8 cellular contexts compared by ENCODE assay signal in genomic region chr15:60392986-60393811, GRCh38. TPM values are rescaled to one million over a fixed set of nuclear protein-coding genes. Genes with fewer than 3 reads are reported as not detected.
DNase-seq lines count a peak whose midpoint lies in the region; ATAC-seq lines count a peak whose summit lies in the region.

No MANE protein-coding gene starts in this region.

- peaks cover 83% of the 10 kb centered on the region for H3K4me1 Mint-ChIP-seq in activated T-cell treated with anti-CD3 and anti-CD28 coated beads, Interleukin-2, amount 50 U/mL, for 24 hours (ENCODE audit: low read depth)

- H3K9me3 ChIP-seq in mesodermal cell (ENCODE audit: control insufficient read depth, low read length): no peaks in the 10 kb centered on the region

- no peaks in the 10 kb centered on the region for H3K9me3 Mint-ChIP-seq in activated T-cell treated with anti-CD3 and anti-CD28 coated beads, Interleukin-2, amount 50 U/mL, for 24 hours

- H3K36me3 Mint-ChIP-seq in activated T-cell treated with anti-CD3 and anti-CD28 coated beads, Interleukin-2, amount 50 U/mL, for 24 hours (ENCODE audit: low read depth): peaks cover 44% of the 10 kb centered on the region

- no peak overlapping the region for H3K4me3 ChIP-seq in mesodermal cell (ENCODE audit: extremely low read depth, insufficient read depth, low read length, poor library complexity, severe bottlenecking)

- H3K27me3 Mint-ChIP-seq in activated T-cell treated with anti-CD3 and anti-CD28 coated beads, Interleukin-2, amount 50 U/mL, for 24 hours: no peaks in the 10 kb centered on the region

- H3K27ac ChIP-seq in mesodermal cell (ENCODE audit: low read depth, low read length, severe bottlenecking): peak overlapping the region; percentile 97

- ATAC-seq in GM21528 (IDR thresholded peaks at IDR 0.05; ENCODE audit: low FRiP score, unreplicated experiment): no peak

- H3K4me3 Mint-ChIP-seq in activated T-cell treated with anti-CD3 and anti-CD28 coated beads, Interleukin-2, amount 50 U/mL, for 24 hours: peak overlapping the region; percentile 19

- H3K4me1 ChIP-seq in mesodermal cell (ENCODE audit: control insufficient read depth, insufficient read depth, low read length, poor library complexity, severe bottlenecking): peaks cover 59% of the 10 kb centered on the region

- peaks cover 55% of the 10 kb centered on the region for H3K36me3 ChIP-seq in mesodermal cell (ENCODE audit: control insufficient read depth, insufficient read depth, low read length)

- no peak for DNase-seq in activated T-cell treated with anti-CD3 and anti-CD28 coated beads, Interleukin-2, amount 50 U/mL, for 24 hours
- DNase-seq in activated T-cell treated with anti-CD3 and anti-CD28 coated beads, Interleukin-2, amount 50 U/mL, for 1 hour: no peak
- peak; percentile 99 for DNase-seq in NCI-H69 (lab: John Stamatoyannopoulos, UW)
- DNase-seq in dedifferentiated amniotic fluid mesenchymal stem cell (ENCODE audit: extremely low spot score): peak; percentile 95
- DNase-seq in SK-N-DZ (ENCODE audit: low spot score): no peak
- no peak for DNase-seq in KG1 (lab: John Stamatoyannopoulos, UW)

- H3K27ac Mint-ChIP-seq in activated T-cell treated with anti-CD3 and anti-CD28 coated beads, Interleukin-2, amount 50 U/mL, for 24 hours: peak overlapping the region; percentile 68

- WGBS in mesodermal cell (ENCODE audit: insufficient coverage in 2 of 2), 2 experiments: 75 to 78% methylated on average over 6 to 7 of the region's 9 CpGs

RNA-seq across cellular contexts. Expression of gene ANXA2, which starts 4.6 kb away (rescaled TPM):
- 1,317 TPM for polyA plus RNA-seq in mesodermal cell (2013, experiment 1 of 2)
- 1,257 TPM for polyA plus RNA-seq in mesodermal cell (2013, experiment 2 of 2)
- polyA plus RNA-seq in SK-N-DZ (2014; cell fraction: cytosol; rRNA removed): 41.3 and 47.6 TPM in 2 replicates
- 24.6 and 24.8 TPM in 2 replicates for polyA plus RNA-seq in SK-N-DZ (2014; cell fraction: nucleus; rRNA removed)

Comparison
In these comparisons a context has a peak if more than half of its experiments do, and no peak if none do; other contexts are left out.
1. DNase-seq: peak in NCI-H69 (single experiment) and dedifferentiated amniotic fluid mesenchymal stem cell (single experiment); none in activated T-cell treated with anti-CD3 and anti-CD28 coated beads, Interleukin-2, amount 50 U/mL, for 24 hours (single experiment), activated T-cell treated with anti-CD3 and anti-CD28 coated beads, Interleukin-2, amount 50 U/mL, for 1 hour (single experiment), SK-N-DZ (single experiment) and KG1 (single experiment).